In genomic region chr19:5228490-5228889, GRCh38 we compare ENCODE assay signal across 18 cellular contexts.
DNase-seq lines count a peak whose midpoint lies in the region; ATAC-seq and TF ChIP-seq lines count a peak whose summit lies in the region.
"Had no signal": no experiment of that assay in that cellular context is flagged by ENCODE, and none has a peak within 500 bp of the region (broad histone marks: within the 10 kb centered on the region; RNA-seq: fewer than 3 reads in every experiment).

No MANE protein-coding gene starts in this region.

- POLR2A ChIA-PET in activated CD8-positive, alpha-beta T cell treated with anti-CD3 and anti-CD28 coated beads for 36 hours (lab: Charles Lee), result no interaction called here
- POLR2A ChIA-PET in activated CD8-positive, alpha-beta T cell treated with anti-CD3 and anti-CD28 coated beads, Interleukin-2, amount 10 ng/mL, durations not matched to agents 7 days and 5 days (lab: Charles Lee), result no interaction called here
- POLR2A ChIA-PET in naive thymus-derived CD8-positive, alpha-beta T cell (lab: Charles Lee), result no interaction called here

- H3K9me3 ChIP-seq in aorta (ENCODE audit: control insufficient read depth, low read length), result no peaks in the 10 kb centered on the region
- H3K9me3 ChIP-seq in upper lobe of right lung, result no peaks in the 10 kb centered on the region
- H3K9me3 ChIP-seq: SJCRH30 had no signal

- H3K27ac ChIP-seq in GM23338 (ENCODE audit: low read depth) (no peak overlapping the region), aorta (ENCODE audit: low read depth in 1 of 2, low read length in 2 of 2) (no peak overlapping the region), upper lobe of right lung (no peak overlapping the region)
- H3K27ac ChIP-seq: 22Rv1, GM23248, KMS-11, SJCRH30 had no signal

- H3K27me3 Mint-ChIP-seq in activated CD8-positive, alpha-beta T cell treated with anti-CD3 and anti-CD28 coated beads for 36 hours, result peaks cover 17% of the 10 kb centered on the region
- H3K27me3 Mint-ChIP-seq in activated CD8-positive, alpha-beta T cell treated with anti-CD3 and anti-CD28 coated beads, Interleukin-2, amount 10 ng/mL, durations not matched to agents 7 days and 5 days (ENCODE audit: low read depth), result peaks cover 17% of the 10 kb centered on the region
- H3K27me3 Mint-ChIP-seq in GM23338 (ENCODE audit: insufficient read depth, low read depth, poor library complexity), result peaks cover 7% of the 10 kb centered on the region
- H3K27me3 Mint-ChIP-seq in activated naive CD8-positive, alpha-beta T cell treated with anti-CD3 and anti-CD28 coated beads, Interleukin-2, amount 50 U/mL, for 24 hours, result peaks cover 22% of the 10 kb centered on the region
- peaks cover 7 to 31% (median 16%) of the 10 kb centered on the region in 5 donors for H3K27me3 Mint-ChIP-seq in naive thymus-derived CD8-positive, alpha-beta T cell

- H3K4me2 ChIP-seq in GM23338, result no peak overlapping the region
- H3K4me2 ChIP-seq: KMS-11 had no signal

- TF ChIP-seq CTCF in activated CD8-positive, alpha-beta T cell treated with anti-CD3 and anti-CD28 coated beads for 36 hours (IDR thresholded peaks at IDR 0.05), result no peak
- no peak for TF ChIP-seq CTCF in GM23338 (conservative IDR thresholded peaks at IDR 0.05; ENCODE audit: low read depth in 2 of 2)
- no peak for TF ChIP-seq CTCF in upper lobe of right lung (IDR thresholded peaks at IDR 0.05)

- no peaks in the 10 kb centered on the region for H3K9me2 ChIP-seq in GM23338 (ENCODE audit: insufficient read depth)

- no peak for DNase-seq in activated CD8-positive, alpha-beta T cell treated with anti-CD3 and anti-CD28 coated beads for 36 hours
- no peak for DNase-seq in activated CD8-positive, alpha-beta T cell treated with anti-CD3 and anti-CD28 coated beads, Interleukin-2, amount 10 ng/mL, durations not matched to agents 7 days and 5 days
- DNase-seq in GM23338 (ENCODE audit: low spot score) (no peak), aorta (no peak), upper lobe of right lung (no peak), NCI-H345 (lab: John Stamatoyannopoulos, UW) (no peak)
- no peak for DNase-seq in activated naive CD8-positive, alpha-beta T cell treated with anti-CD3 and anti-CD28 coated beads, Interleukin-2, amount 50 U/mL, for 24 hours
- no peak for DNase-seq in naive thymus-derived CD8-positive, alpha-beta T cell
- DNase-seq: CD4-positive, CD25-positive, alpha-beta regulatory T cell; GM23248; NCI-H1417; NCI-H187; NCI-H2107; NCI-H2227 treated with DMSO at 0.1 percent for 48 hours; NCI-H524 treated with DMSO at 0.1 percent for 48 hours; SJCRH30 had no signal

- peaks cover 5% of the 10 kb centered on the region; the same call in 1 of the 2 replicates for H3K36me3 ChIP-seq in GM23338 (ENCODE audit: insufficient read depth)
- H3K36me3 ChIP-seq in aorta (ENCODE audit: control insufficient read depth in 1 of 2, insufficient read depth in 2 of 2, low read length in 1 of 2), result no peaks in the 10 kb centered on the region
- H3K36me3 ChIP-seq in upper lobe of right lung, result no peaks in the 10 kb centered on the region
- H3K36me3 ChIP-seq: SJCRH30 had no signal

- H3K4me3 Mint-ChIP-seq in activated CD8-positive, alpha-beta T cell treated with anti-CD3 and anti-CD28 coated beads for 36 hours, result peak overlapping the region; percentile 44
- no peak overlapping the region for H3K4me3 Mint-ChIP-seq in activated CD8-positive, alpha-beta T cell treated with anti-CD3 and anti-CD28 coated beads, Interleukin-2, amount 10 ng/mL, durations not matched to agents 7 days and 5 days
- peak overlapping the region; percentile 57 for H3K4me3 Mint-ChIP-seq in GM23338
- H3K4me3 Mint-ChIP-seq in activated naive CD8-positive, alpha-beta T cell treated with anti-CD3 and anti-CD28 coated beads, Interleukin-2, amount 50 U/mL, for 24 hours, result peak overlapping the region; percentile 21
- H3K4me3 Mint-ChIP-seq in naive thymus-derived CD8-positive, alpha-beta T cell, result peak overlapping the region in 8 of 10 donors; percentile 25 to 86 (median 62)

- H3K27me3 ChIP-seq in GM23338 (ENCODE audit: insufficient read depth) (no peaks in the 10 kb centered on the region), aorta (ENCODE audit: control insufficient read depth in 1 of 2, insufficient read depth in 2 of 2, low read length in 1 of 2) (no peaks in the 10 kb centered on the region), upper lobe of right lung (no peaks in the 10 kb centered on the region)
- H3K27me3 ChIP-seq: SJCRH30 had no signal

- peaks cover 4% of the 10 kb centered on the region; the same call in 1 of the 2 replicates for H4K20me1 ChIP-seq in GM23338 (replicated peaks; ENCODE audit: insufficient read depth)

- no peak overlapping the region for H3K27ac Mint-ChIP-seq in activated CD8-positive, alpha-beta T cell treated with anti-CD3 and anti-CD28 coated beads for 36 hours
- H3K27ac Mint-ChIP-seq in activated CD8-positive, alpha-beta T cell treated with anti-CD3 and anti-CD28 coated beads, Interleukin-2, amount 10 ng/mL, durations not matched to agents 7 days and 5 days, result no peak overlapping the region
- H3K27ac Mint-ChIP-seq in GM23338, result no peak overlapping the region
- no peak overlapping the region for H3K27ac Mint-ChIP-seq in activated naive CD8-positive, alpha-beta T cell treated with anti-CD3 and anti-CD28 coated beads, Interleukin-2, amount 50 U/mL, for 24 hours
- H3K27ac Mint-ChIP-seq in naive thymus-derived CD8-positive, alpha-beta T cell, result peak overlapping the region in 1 of 10 donors; percentile 60

- CTCF ChIA-PET in activated CD8-positive, alpha-beta T cell treated with anti-CD3 and anti-CD28 coated beads for 36 hours (lab: Charles Lee), result no interaction called here
- CTCF ChIA-PET in activated CD8-positive, alpha-beta T cell treated with anti-CD3 and anti-CD28 coated beads, Interleukin-2, amount 10 ng/mL, durations not matched to agents 7 days and 5 days (lab: Charles Lee), result no interaction called here

- H3K9me3 Mint-ChIP-seq in activated CD8-positive, alpha-beta T cell treated with anti-CD3 and anti-CD28 coated beads for 36 hours, result no peaks in the 10 kb centered on the region
- no peaks in the 10 kb centered on the region for H3K9me3 Mint-ChIP-seq in activated CD8-positive, alpha-beta T cell treated with anti-CD3 and anti-CD28 coated beads, Interleukin-2, amount 10 ng/mL, durations not matched to agents 7 days and 5 days (ENCODE audit: insufficient read depth)
- H3K9me3 Mint-ChIP-seq in GM23338, result no peaks in the 10 kb centered on the region; the same call in 2 of the 3 replicates
- no peaks in the 10 kb centered on the region for H3K9me3 Mint-ChIP-seq in activated naive CD8-positive, alpha-beta T cell treated with anti-CD3 and anti-CD28 coated beads, Interleukin-2, amount 50 U/mL, for 24 hours
- no peaks in the 10 kb centered on the region for H3K9me3 Mint-ChIP-seq in naive thymus-derived CD8-positive, alpha-beta T cell
- H3K9me3 Mint-ChIP-seq: CD4-positive, CD25-positive, alpha-beta regulatory T cell had no signal

- H3K79me2 ChIP-seq in GM23338 (replicated peaks; ENCODE audit: insufficient read depth), result no peaks in the 10 kb centered on the region

- peaks cover 6% of the 10 kb centered on the region for H3F3A ChIP-seq in GM23338 (replicated peaks; ENCODE audit: low read depth)

- peaks cover 7% of the 10 kb centered on the region for H3K4me1 Mint-ChIP-seq in activated CD8-positive, alpha-beta T cell treated with anti-CD3 and anti-CD28 coated beads for 36 hours (ENCODE audit: low read depth)
- H3K4me1 Mint-ChIP-seq in activated CD8-positive, alpha-beta T cell treated with anti-CD3 and anti-CD28 coated beads, Interleukin-2, amount 10 ng/mL, durations not matched to agents 7 days and 5 days (ENCODE audit: low read depth), result peaks cover 3% of the 10 kb centered on the region
- peaks cover 13% of the 10 kb centered on the region for H3K4me1 Mint-ChIP-seq in GM23338
- peaks cover 7% of the 10 kb centered on the region for H3K4me1 Mint-ChIP-seq in activated naive CD8-positive, alpha-beta T cell treated with anti-CD3 and anti-CD28 coated beads, Interleukin-2, amount 50 U/mL, for 24 hours
- H3K4me1 Mint-ChIP-seq in naive thymus-derived CD8-positive, alpha-beta T cell, result peaks cover 5 to 16% (median 8%) of the 10 kb centered on the region in 4 donors

- no peak overlapping the region for H2AFZ ChIP-seq in GM23338
- H2AFZ ChIP-seq: GM23248 had no signal

- intact Hi-C loops in activated CD8-positive, alpha-beta T cell treated with anti-CD3 and anti-CD28 coated beads for 36 hours (cut with micrococcal nuclease), result no loop called here
- intact Hi-C loops in aorta (cut with DNase I), result no loop called here
- intact Hi-C loops in upper lobe of right lung (cut with DNase I), result no loop called here

- H3K36me3 Mint-ChIP-seq in activated CD8-positive, alpha-beta T cell treated with anti-CD3 and anti-CD28 coated beads for 36 hours (ENCODE audit: low read depth), result no peaks in the 10 kb centered on the region
- H3K36me3 Mint-ChIP-seq in activated CD8-positive, alpha-beta T cell treated with anti-CD3 and anti-CD28 coated beads, Interleukin-2, amount 10 ng/mL, durations not matched to agents 7 days and 5 days (ENCODE audit: low read depth), result no peaks in the 10 kb centered on the region
- H3K36me3 Mint-ChIP-seq in GM23338 (ENCODE audit: low read depth), result peaks cover 31% of the 10 kb centered on the region
- H3K36me3 Mint-ChIP-seq in activated naive CD8-positive, alpha-beta T cell treated with anti-CD3 and anti-CD28 coated beads, Interleukin-2, amount 50 U/mL, for 24 hours (ENCODE audit: low read depth), result no peaks in the 10 kb centered on the region
- H3K36me3 Mint-ChIP-seq in naive thymus-derived CD8-positive, alpha-beta T cell, result no peaks in the 10 kb centered on the region
- H3K36me3 Mint-ChIP-seq: CD4-positive, CD25-positive, alpha-beta regulatory T cell had no signal

- WGBS in aorta, 2 donors, result 86 to 91% methylated on average over 6 of the region's 6 CpGs

- no peak overlapping the region for H3K4me3 ChIP-seq in GM23338
- H3K4me3 ChIP-seq in aorta (ENCODE audit: low read length in 2 of 2), result no peak overlapping the region
- no peak overlapping the region for H3K4me3 ChIP-seq in upper lobe of right lung
- H3K4me3 ChIP-seq: GM23248, SJCRH30 had no signal

- ATAC-seq in activated CD8-positive, alpha-beta T cell treated with anti-CD3 and anti-CD28 coated beads for 36 hours, result no peak
- ATAC-seq in activated CD8-positive, alpha-beta T cell treated with anti-CD3 and anti-CD28 coated beads, Interleukin-2, amount 10 ng/mL, durations not matched to agents 7 days and 5 days, result no peak
- ATAC-seq in GM23338, result no peak
- no peak for ATAC-seq in activated naive CD8-positive, alpha-beta T cell treated with anti-CD3 and anti-CD28 coated beads, Interleukin-2, amount 50 U/mL, for 24 hours
- no peak for ATAC-seq in naive thymus-derived CD8-positive, alpha-beta T cell
- ATAC-seq in aorta (ENCODE audit: low FRiP score), result no peak
- ATAC-seq in upper lobe of right lung, result no peak

- H3K4me1 ChIP-seq in GM23338 (ENCODE audit: insufficient read depth) (peaks cover 6% of the 10 kb centered on the region), aorta (ENCODE audit: control insufficient read depth in 1 of 2, insufficient read depth in 2 of 2, low read length in 2 of 2) (no peaks in the 10 kb centered on the region), upper lobe of right lung (no peaks in the 10 kb centered on the region)
- H3K4me1 ChIP-seq: SJCRH30 had no signal

TF ChIP-seq in GM23338, 12 proteins besides CTCF, POLR2A, EP300 and RAD21 (continues in another document):
- no peak for TF ChIP-seq POLR2AphosphoS5 (IDR thresholded peaks at IDR 0.05; ENCODE audit: low read depth)
- no peak for TF ChIP-seq EZH2 (IDR thresholded peaks at IDR 0.05; ENCODE audit: low read depth, unreplicated experiment)
- no peak for TF ChIP-seq ZNF114 (CRISPR knock-in tag; IDR thresholded peaks at IDR 0.05)
